14 cellular contexts compared by ENCODE assay signal in genomic region chr4:93829531-93830089, GRCh38. TPM values are rescaled to one million over a fixed set of nuclear protein-coding genes. Genes with fewer than 3 reads are reported as not detected.
DNase-seq lines count a peak whose midpoint lies in the region; ATAC-seq and TF ChIP-seq lines count a peak whose summit lies in the region.
"Had no signal": no experiment of that assay in that cellular context is flagged by ENCODE, and none has a peak within 500 bp of the region (broad histone marks: within the 10 kb centered on the region; RNA-seq: fewer than 3 reads in every experiment).

No MANE protein-coding gene starts in this region.

- H3K27ac ChIP-seq in ascending aorta, result no peak overlapping the region
- H3K27ac ChIP-seq in mesendoderm (ENCODE audit: low read depth, low read length), result no peak overlapping the region
- H3K27ac ChIP-seq in thoracic aorta, result no peak overlapping the region

- DNase-seq in activated naive CD8-positive, alpha-beta T cell treated with anti-CD3 and anti-CD28 coated beads for 36 hours, result no peak
- DNase-seq in ascending aorta (ENCODE audit: low spot score in 2 of 2), result no peak
- peak; percentile 36 for DNase-seq in mesendoderm
- DNase-seq in thoracic aorta (ENCODE audit: low spot score), result no peak
- no peak for DNase-seq in amniotic stem cell (lab: John Stamatoyannopoulos, UW)
- DNase-seq in H4 (ENCODE audit: low spot score), result no peak
- DNase-seq: activated B cell treated with CpG ODN at 0.5 μM for 24 hours; activated naive CD4-positive, alpha-beta T cell; AML-193; NCI-H2029 treated with DMSO at 0.1 percent for 48 hours; stimulated activated naive CD4-positive, alpha-beta T cell treated with Interleukin-2 at 50 U/mL for 16 hours had no signal

- H2BK15ac ChIP-seq in mesendoderm (replicated peaks; ENCODE audit: low read depth), result no peak overlapping the region

- H3K9me3 Mint-ChIP-seq in activated naive CD8-positive, alpha-beta T cell (ENCODE audit: low read depth), result no peaks in the 10 kb centered on the region
- H3K9me3 Mint-ChIP-seq in activated naive CD8-positive, alpha-beta T cell treated with anti-CD3 and anti-CD28 coated beads for 36 hours, result no peaks in the 10 kb centered on the region
- H3K9me3 Mint-ChIP-seq: activated B cell treated with CpG ODN at 0.5 μM for 24 hours had no signal

- H3K36me3 ChIP-seq in ascending aorta (no peaks in the 10 kb centered on the region), mesendoderm (ENCODE audit: control insufficient read depth, insufficient read depth, low read length) (no peaks in the 10 kb centered on the region), thoracic aorta (no peaks in the 10 kb centered on the region)

- no peak overlapping the region for H4K5ac ChIP-seq in mesendoderm (ENCODE audit: low read length)

- H3K18ac ChIP-seq in mesendoderm (ENCODE audit: low read length), result no peak overlapping the region

- no peaks in the 10 kb centered on the region for H3K79me1 ChIP-seq in mesendoderm (ENCODE audit: low read length)

- no peaks in the 10 kb centered on the region for H3K9me3 ChIP-seq in ascending aorta
- no peaks in the 10 kb centered on the region for H3K9me3 ChIP-seq in thoracic aorta

- ATAC-seq in thoracic aorta (ENCODE audit: insufficient number of reproducible peaks, low FRiP score, low read depth) (no peak), HG02588 (IDR thresholded peaks at IDR 0.05; ENCODE audit: unreplicated experiment) (no peak)

- peak overlapping the region; percentile 21 for H3K4me3 Mint-ChIP-seq in activated naive CD8-positive, alpha-beta T cell
- no peak overlapping the region for H3K4me3 Mint-ChIP-seq in activated naive CD8-positive, alpha-beta T cell treated with anti-CD3 and anti-CD28 coated beads for 36 hours
- H3K4me3 Mint-ChIP-seq: activated B cell treated with CpG ODN at 0.5 μM for 24 hours had no signal

- no peak overlapping the region for H3K23ac ChIP-seq in mesendoderm (ENCODE audit: low read length)

- no peak overlapping the region for H4K8ac ChIP-seq in mesendoderm (ENCODE audit: low read depth, low read length)

- H3K27me3 ChIP-seq in ascending aorta (peaks cover 26% of the 10 kb centered on the region), mesendoderm (ENCODE audit: insufficient read depth, low read length, poor library complexity) (peaks cover 62% of the 10 kb centered on the region), thoracic aorta (replicated peaks; ENCODE audit: insufficient read depth) (peaks cover 18% of the 10 kb centered on the region)

- no peaks in the 10 kb centered on the region for H3K36me3 Mint-ChIP-seq in activated naive CD8-positive, alpha-beta T cell
- H3K36me3 Mint-ChIP-seq in activated naive CD8-positive, alpha-beta T cell treated with anti-CD3 and anti-CD28 coated beads for 36 hours, result no peaks in the 10 kb centered on the region

- H3K27me3 Mint-ChIP-seq in activated naive CD8-positive, alpha-beta T cell, result peaks cover 59% of the 10 kb centered on the region
- H3K27me3 Mint-ChIP-seq in activated naive CD8-positive, alpha-beta T cell treated with anti-CD3 and anti-CD28 coated beads for 36 hours, result peaks cover 97% of the 10 kb centered on the region

- TF ChIP-seq CTCF in ascending aorta (IDR thresholded peaks at IDR 0.05) (no peak), thoracic aorta (IDR thresholded peaks at IDR 0.05) (no peak)

- intact Hi-C loops in ascending aorta (cut with DNase I), result no loop called here

- H3K56ac ChIP-seq in mesendoderm (ENCODE audit: low read length), result no peak overlapping the region

- H3K4me1 ChIP-seq in ascending aorta, result peaks cover 0 to 11% of the 10 kb centered on the region in 2 donors
- H3K4me1 ChIP-seq in mesendoderm (ENCODE audit: control insufficient read depth, low read depth, low read length), result no peaks in the 10 kb centered on the region
- peaks cover 9 to 28% of the 10 kb centered on the region in 2 donors for H3K4me1 ChIP-seq in thoracic aorta (ENCODE audit: control insufficient read depth in 1 of 2, low read depth in 2 of 2)

- no peak overlapping the region for H2BK120ac ChIP-seq in mesendoderm (ENCODE audit: low read depth, low read length)

- no peak overlapping the region for H2BK5ac ChIP-seq in mesendoderm (ENCODE audit: low read length)

- H3K27ac Mint-ChIP-seq in activated naive CD8-positive, alpha-beta T cell, result no peak overlapping the region
- H3K27ac Mint-ChIP-seq in activated naive CD8-positive, alpha-beta T cell treated with anti-CD3 and anti-CD28 coated beads for 36 hours, result no peak overlapping the region
- H3K27ac Mint-ChIP-seq: activated B cell treated with CpG ODN at 0.5 μM for 24 hours had no signal

- H3K4me3 ChIP-seq in ascending aorta (peak overlapping the region; percentile 54 to 59), mesendoderm (ENCODE audit: low read length) (no peak overlapping the region), thoracic aorta (peak overlapping the region; percentile 71)

- no peaks in the 10 kb centered on the region for H3K79me2 ChIP-seq in mesendoderm (ENCODE audit: control insufficient read depth, insufficient read depth, low read length)

- H3K4me2 ChIP-seq in mesendoderm (ENCODE audit: low read length), result no peak overlapping the region

- no peak overlapping the region for H3K9ac ChIP-seq in mesendoderm (ENCODE audit: low read length)

- peaks cover 23% of the 10 kb centered on the region for H3K4me1 Mint-ChIP-seq in activated naive CD8-positive, alpha-beta T cell (ENCODE audit: low read depth)
- H3K4me1 Mint-ChIP-seq in activated naive CD8-positive, alpha-beta T cell treated with anti-CD3 and anti-CD28 coated beads for 36 hours, result peaks cover 4% of the 10 kb centered on the region

- no peak overlapping the region for H2AK5ac ChIP-seq in mesendoderm (ENCODE audit: low read length)

- WGBS in mesendoderm (ENCODE audit: extremely low coverage, insufficient coverage, low lambda C conversion rate), result no CpG with 5 or more reads among the region's 41 CpGs

- no peak overlapping the region for H3K4ac ChIP-seq in mesendoderm (ENCODE audit: low read depth, low read length)

RNA-seq across cellular contexts. Expression of gene ATOH1, which starts 1.1 kb away (rescaled TPM):
- total RNA-seq in activated naive CD8-positive, alpha-beta T cell treated with anti-CD3 and anti-CD28 coated beads for 36 hours, result not detected
- total RNA-seq in ascending aorta (not detected), thoracic aorta (not detected)
- 0.03 TPM for polyA plus RNA-seq in mesendoderm (2013, experiment 1 of 2)
- polyA plus RNA-seq in mesendoderm (2013, experiment 2 of 2), result 0.03 TPM
- total RNA-seq in H4 (2014; rRNA removed; shearing (Covaris generic)), result not detected in 2 replicates
- total RNA-seq: activated B cell treated with CpG ODN at 0.5 μM for 24 hours, kidney epithelial cell had no signal
